ENCODE assay signal across 1 cellular context in genomic region chr10:61904711-61905445, GRCh38.
TF ChIP-seq lines count a peak whose summit lies in the region.

No MANE protein-coding gene starts in this region.

TF ChIP-seq in GM12878, 131 proteins besides CTCF, POLR2A, EP300 and RAD21 (continued from another document):
- TF ChIP-seq CEBPB (IDR thresholded peaks at IDR 0.05; ENCODE audit: borderline replicate concordance in 1 of 2, low read depth in 2 of 2, low read length in 2 of 2): 0 out of 4 replicates have a peak, but pooled peaks of 1 of the 2 experiments have one; percentile 59
- no peak for TF ChIP-seq ZNF592 (IDR thresholded peaks at IDR 0.05)
- TF ChIP-seq KDM1A (IDR thresholded peaks at IDR 0.05; ENCODE audit: borderline replicate concordance): no peak
- TF ChIP-seq POU2F2 (IDR thresholded peaks at IDR 0.05; ENCODE audit: borderline replicate concordance, low read depth, low read length): peak; percentile 88
- no peak for TF ChIP-seq BCL3 (IDR thresholded peaks at IDR 0.05; ENCODE audit: borderline replicate concordance, insufficient read depth, low read depth, low read length, poor library complexity, severe bottlenecking)
- 0 out of 2 replicates have a peak, but pooled peaks have one; percentile 43 for TF ChIP-seq MEF2A (IDR thresholded peaks at IDR 0.05; ENCODE audit: insufficient read depth, low read depth, low read length)
- peak; percentile 8; the same call in 1 of the 2 replicates for TF ChIP-seq BCL11A (IDR thresholded peaks at IDR 0.05; ENCODE audit: low read depth, low read length)
- TF ChIP-seq CHD1 (IDR thresholded peaks at IDR 0.05; ENCODE audit: low read depth, low read length): no peak
- no peak; the same call in 1 of the 2 replicates for TF ChIP-seq POLR2AphosphoS5 (IDR thresholded peaks at IDR 0.05; ENCODE audit: low read length)
- TF ChIP-seq E2F4 (IDR thresholded peaks at IDR 0.05; ENCODE audit: low read depth, low read length): no peak
- peak; percentile 65; the same call in 1 of the 2 replicates for TF ChIP-seq CREB1 (IDR thresholded peaks at IDR 0.05; ENCODE audit: low read depth)
- TF ChIP-seq BRCA1 (IDR thresholded peaks at IDR 0.05; ENCODE audit: low read depth, low read length): no peak
- no peak for TF ChIP-seq REST (IDR thresholded peaks at IDR 0.05; ENCODE audit: low read depth, low read length)
- TF ChIP-seq FOXM1 (IDR thresholded peaks at IDR 0.05; ENCODE audit: low read depth, low read length): peak; percentile 32; the same call in 1 of the 2 replicates
- peak; percentile 30; the same call in 1 of the 2 replicates for TF ChIP-seq SMC3 (IDR thresholded peaks at IDR 0.05; ENCODE audit: borderline replicate concordance, low read length)
- no peak for TF ChIP-seq CHD4 (IDR thresholded peaks at IDR 0.05)
- TF ChIP-seq PAX5 (IDR thresholded peaks at IDR 0.05; ENCODE audit: borderline replicate concordance, low read depth, low read length): no peak
- TF ChIP-seq PML (IDR thresholded peaks at IDR 0.05; ENCODE audit: low read length): no peak
- TF ChIP-seq ZNF217 (IDR thresholded peaks at IDR 0.05): no peak
- peak; percentile 53; the same call in 1 of the 2 replicates for TF ChIP-seq MTA2 (IDR thresholded peaks at IDR 0.05; ENCODE audit: low read depth)
- TF ChIP-seq CREM (IDR thresholded peaks at IDR 0.05; ENCODE audit: low read depth): 0 out of 2 replicates have a peak, but pooled peaks have one; percentile 26
- TF ChIP-seq RUNX3 (IDR thresholded peaks at IDR 0.05; ENCODE audit: low read length): peak; percentile 16; the same call in 1 of the 2 replicates
- 0 out of 4 replicates have a peak, but pooled peaks of 1 of the 2 experiments have one; percentile 56 for TF ChIP-seq SRF (IDR thresholded peaks at IDR 0.05; ENCODE audit: low read depth in 2 of 2, low read length in 2 of 2)
- TF ChIP-seq BHLHE40 (IDR thresholded peaks at IDR 0.05; ENCODE audit: borderline replicate concordance in 1 of 2, low read depth in 2 of 2, low read length in 1 of 2): no peak; a peak in 1 of 4 replicates
- no peak for TF ChIP-seq SREBF2 (IDR thresholded peaks at IDR 0.05; ENCODE audit: low read length)
- TF ChIP-seq ATF2 (IDR thresholded peaks at IDR 0.05; ENCODE audit: low read length): peak; percentile 78; the same call in 1 of the 2 replicates
- TF ChIP-seq RELB (IDR thresholded peaks at IDR 0.05; ENCODE audit: low read depth): no peak
- TF ChIP-seq IRF3 (IDR thresholded peaks at IDR 0.05): no peak
- no peak for TF ChIP-seq KAT2A (conservative IDR thresholded peaks at IDR 0.05; ENCODE audit: control insufficient read depth, low read depth, low read length)
- TF ChIP-seq ATF7 (IDR thresholded peaks at IDR 0.05; ENCODE audit: low read depth): peak; percentile 97
- peak; percentile 27; the same call in 1 of the 2 replicates for TF ChIP-seq JUNB (IDR thresholded peaks at IDR 0.05)
- TF ChIP-seq NFYA (IDR thresholded peaks at IDR 0.05; ENCODE audit: borderline replicate concordance, low read depth, low read length): no peak
- TF ChIP-seq SKIL (IDR thresholded peaks at IDR 0.05; ENCODE audit: low read depth, poor library complexity, severe bottlenecking): no peak
- TF ChIP-seq CHD2 (IDR thresholded peaks at IDR 0.05; ENCODE audit: borderline replicate concordance, low read depth, low read length): no peak
- TF ChIP-seq STAT1 (conservative IDR thresholded peaks at IDR 0.05): no peak
- no peak for TF ChIP-seq SIX5 (IDR thresholded peaks at IDR 0.05; ENCODE audit: low read depth, low read length, severe bottlenecking)
- 0 out of 2 replicates have a peak, but pooled peaks have one; percentile 22 for TF ChIP-seq IKZF1 (conservative IDR thresholded peaks at IDR 0.05)
- peak; percentile 65; the same call in 1 of the 2 replicates for TF ChIP-seq POLR2AphosphoS2 (IDR thresholded peaks at IDR 0.05; ENCODE audit: low read depth, low read length)
